In the genomic region with DNA sequence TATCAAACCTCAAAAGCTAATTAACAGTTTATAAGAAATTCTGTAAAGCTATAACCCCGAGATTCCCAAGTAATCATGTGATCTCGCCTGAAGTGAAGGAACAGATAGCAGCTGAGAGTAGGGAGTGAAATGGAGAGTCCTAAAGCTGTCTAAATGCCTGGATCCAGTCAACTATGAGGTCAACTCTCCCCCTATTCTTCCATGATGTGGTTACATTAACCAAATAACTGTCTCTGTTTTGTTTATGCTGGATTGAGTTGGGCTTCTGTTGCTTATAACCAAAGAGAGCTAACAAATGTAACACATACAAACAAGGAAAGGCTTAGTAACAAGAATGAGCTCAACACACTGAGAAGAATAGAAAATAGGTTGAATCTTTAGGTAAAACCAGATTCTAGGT, we compare ENCODE assay signal across 1 cellular context.
TF ChIP-seq lines count a peak whose summit lies in the region.

No MANE protein-coding gene starts in this region.

TF ChIP-seq in IMR-90, 13 proteins besides CTCF, POLR2A, EP300 and RAD21 (continued from another document):
- TF ChIP-seq CEBPB (IDR thresholded peaks at IDR 0.05; ENCODE audit: low read depth, low read length) = no peak
- TF ChIP-seq NFE2L2 (IDR thresholded peaks at IDR 0.05; ENCODE audit: low read depth, low read length) = no peak
- TF ChIP-seq FOS (IDR thresholded peaks at IDR 0.05; ENCODE audit: low read depth, low read length) = no peak
- TF ChIP-seq CHD1 (IDR thresholded peaks at IDR 0.05; ENCODE audit: low read depth, low read length) = no peak
